3 cellular contexts compared by ENCODE assay signal in the genomic region with DNA sequence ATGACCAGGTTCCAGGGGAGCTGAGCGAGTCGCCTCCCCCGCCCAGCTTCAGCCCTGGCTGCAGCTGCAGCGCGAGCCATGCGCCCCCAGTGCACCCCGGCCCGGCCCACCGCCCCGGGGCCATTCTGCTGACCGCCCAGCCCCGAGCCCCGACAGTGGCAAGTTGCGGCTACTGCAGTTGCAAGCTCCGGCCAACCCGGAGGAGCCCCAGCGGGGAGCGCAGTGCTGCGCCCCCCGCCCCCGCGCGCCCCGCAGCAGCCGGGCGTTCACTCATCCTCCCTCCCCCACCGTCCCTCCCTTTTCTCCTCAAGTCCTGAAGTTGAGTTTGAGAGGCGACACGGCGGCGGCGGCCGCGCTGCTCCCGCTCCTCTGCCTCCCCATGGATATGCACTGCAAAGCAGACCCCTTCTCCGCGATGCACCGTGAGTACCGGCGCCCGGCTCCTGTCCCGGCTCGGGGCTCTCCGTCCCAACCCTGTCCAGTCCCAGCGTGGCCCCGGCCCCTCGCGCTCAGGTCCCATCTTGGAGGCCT.
TF ChIP-seq lines count a peak whose summit lies in the region.

No MANE protein-coding gene starts in this region.

TF ChIP-seq in SK-N-SH, 30 proteins besides CTCF, POLR2A, EP300 and RAD21:
- TF ChIP-seq, protein P1, sequence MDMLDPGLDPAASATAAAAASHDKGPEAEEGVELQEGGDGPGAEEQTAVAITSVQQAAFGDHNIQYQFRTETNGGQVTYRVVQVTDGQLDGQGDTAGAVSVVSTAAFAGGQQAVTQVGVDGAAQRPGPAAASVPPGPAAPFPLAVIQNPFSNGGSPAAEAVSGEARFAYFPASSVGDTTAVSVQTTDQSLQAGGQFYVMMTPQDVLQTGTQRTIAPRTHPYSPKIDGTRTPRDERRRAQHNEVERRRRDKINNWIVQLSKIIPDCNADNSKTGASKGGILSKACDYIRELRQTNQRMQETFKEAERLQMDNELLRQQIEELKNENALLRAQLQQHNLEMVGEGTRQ (IDR thresholded peaks at IDR 0.05; ENCODE audit: borderline replicate concordance, low read depth, low read length): no peak
- TF ChIP-seq EZH2phosphoT487 (IDR thresholded peaks at IDR 0.05; ENCODE audit: borderline replicate concordance, low read depth): peak; percentile 83; the same call in 1 of the 2 replicates

TF ChIP-seq in SK-N-SH treated with all-trans-retinoic acid at 6 μM for 48 hours, 23 proteins besides CTCF, POLR2A, EP300 and RAD21 (continued from another document):
- no peak for TF ChIP-seq PPARA (CRISPR knock-in tag; IDR thresholded peaks at IDR 0.05; ENCODE audit: borderline replicate concordance)
- TF ChIP-seq ESRRG (CRISPR knock-in tag; IDR thresholded peaks at IDR 0.05): no peak
- TF ChIP-seq ZFP3 (CRISPR knock-in tag; IDR thresholded peaks at IDR 0.05): no peak
- TF ChIP-seq BACH2 (CRISPR knock-in tag; IDR thresholded peaks at IDR 0.05; ENCODE audit: borderline replicate concordance): no peak
- TF ChIP-seq, protein P2, sequence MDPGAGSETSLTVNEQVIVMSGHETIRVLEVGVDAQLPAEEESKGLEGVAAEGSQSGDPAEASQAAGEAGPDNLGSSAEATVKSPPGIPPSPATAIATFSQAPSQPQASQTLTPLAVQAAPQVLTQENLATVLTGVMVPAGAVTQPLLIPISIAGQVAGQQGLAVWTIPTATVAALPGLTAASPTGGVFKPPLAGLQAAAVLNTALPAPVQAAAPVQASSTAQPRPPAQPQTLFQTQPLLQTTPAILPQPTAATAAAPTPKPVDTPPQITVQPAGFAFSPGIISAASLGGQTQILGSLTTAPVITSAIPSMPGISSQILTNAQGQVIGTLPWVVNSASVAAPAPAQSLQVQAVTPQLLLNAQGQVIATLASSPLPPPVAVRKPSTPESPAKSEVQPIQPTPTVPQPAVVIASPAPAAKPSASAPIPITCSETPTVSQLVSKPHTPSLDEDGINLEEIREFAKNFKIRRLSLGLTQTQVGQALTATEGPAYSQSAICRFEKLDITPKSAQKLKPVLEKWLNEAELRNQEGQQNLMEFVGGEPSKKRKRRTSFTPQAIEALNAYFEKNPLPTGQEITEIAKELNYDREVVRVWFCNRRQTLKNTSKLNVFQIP (CRISPR knock-in tag; IDR thresholded peaks at IDR 0.05; ENCODE audit: borderline replicate concordance, low read depth): no peak
- TF ChIP-seq OSR1 (CRISPR knock-in tag; IDR thresholded peaks at IDR 0.05): no peak
- no peak for TF ChIP-seq ZNF565 (CRISPR knock-in tag; conservative IDR thresholded peaks at IDR 0.05; ENCODE audit: low read depth)
- TF ChIP-seq SNAI2 (CRISPR knock-in tag; IDR thresholded peaks at IDR 0.05): no peak

TF ChIP-seq in endothelial cell of umbilical vein, 7 proteins besides CTCF, POLR2A, EP300 and RAD21 (continued from another document):
- TF ChIP-seq EZH2 (IDR thresholded peaks at IDR 0.05; ENCODE audit: borderline replicate concordance, low read depth, low read length, severe bottlenecking): peak; percentile 92
